9 cellular contexts compared by ENCODE assay signal in genomic region chr11:65226103-65226442, GRCh38. TPM values are rescaled to one million over a fixed set of nuclear protein-coding genes. Genes with fewer than 3 reads are reported as not detected.
DNase-seq lines count a peak whose midpoint lies in the region; ATAC-seq and TF ChIP-seq lines count a peak whose summit lies in the region.
"Had no signal": no experiment of that assay in that cellular context is flagged by ENCODE, and none has a peak within 500 bp of the region (broad histone marks: within the 10 kb centered on the region; RNA-seq: fewer than 3 reads in every experiment).

No MANE protein-coding gene starts in this region.

- H3K36me3 Mint-ChIP-seq in MCF 10A (ENCODE audit: insufficient read depth, unreplicated experiment): no peaks in the 10 kb centered on the region

- H3K4me3 ChIP-seq in right atrium auricular region: peak overlapping the region; percentile 28 to 50
- H3K4me3 ChIP-seq in mesodermal cell (ENCODE audit: extremely low read depth, insufficient read depth, low read length, poor library complexity, severe bottlenecking): peak overlapping the region; percentile 16
- peak overlapping the region; percentile 39 to 50 for H3K4me3 ChIP-seq in vagina

- intact Hi-C loops in Right ventricle myocardium inferior (cut with DNase I): no loop called here
- intact Hi-C loops in MCF 10A (cut with micrococcal nuclease): no loop called here
- intact Hi-C loops in vagina (cut with DNase I): no loop called here

- BruUV-seq in MCF 10A (replicated peaks; lab: Mats Ljungman, UMichigan): no TSS peak

- H3K4me1 ChIP-seq in right atrium auricular region (peaks cover 0 to 14% of the 10 kb centered on the region in 2 donors), mesodermal cell (ENCODE audit: control insufficient read depth, insufficient read depth, low read length, poor library complexity, severe bottlenecking) (peaks cover 8% of the 10 kb centered on the region), vagina (peaks cover 18% of the 10 kb centered on the region)

- peak overlapping the region in 1 of 2 donors; percentile 37 for H3K27ac ChIP-seq in right atrium auricular region
- no peak overlapping the region for H3K27ac ChIP-seq in mesodermal cell (ENCODE audit: low read depth, low read length, severe bottlenecking)
- H3K27ac ChIP-seq in vagina: peak overlapping the region; percentile 63

- H3K27me3 Mint-ChIP-seq in MCF 10A (ENCODE audit: insufficient read depth, unreplicated experiment): no peaks in the 10 kb centered on the region

- H3K9me3 Mint-ChIP-seq in MCF 10A (ENCODE audit: unreplicated experiment): peaks cover 8% of the 10 kb centered on the region

- ATAC-seq in Right ventricle myocardium inferior: no peak
- ATAC-seq in GM19463 (IDR thresholded peaks at IDR 0.05; ENCODE audit: unreplicated experiment): no peak

- no peak for DNase-seq in right atrium auricular region (ENCODE audit: low spot score)
- no peak for DNase-seq in Right ventricle myocardium inferior (ENCODE audit: missing footprints)
- DNase-seq in MCF 10A (ENCODE audit: unreplicated experiment): no peak
- no peak for DNase-seq in vagina (ENCODE audit: extremely low spot score in 2 of 2)
- DNase-seq in UCSD-AML1 (lab: John Stamatoyannopoulos, UW; ENCODE audit: unreplicated experiment): no peak
- no peak for DNase-seq in NCI-H1105 (lab: John Stamatoyannopoulos, UW)

- POLR2A ChIA-PET in MCF 10A (lab: Yijun Ruan, JAX): interaction anchor here (0.6 to 2.3 kb wide), 10 partner anchors 24 to 164 kb away, joined by 3 to 15 read pairs (median 8); partner anchors contain the start of genes CAPN1, CDC42EP2, FAU and MRPL49

- peak overlapping the region; percentile 71 for H3K4me3 Mint-ChIP-seq in MCF 10A (ENCODE audit: unreplicated experiment)

- H3K27ac Mint-ChIP-seq in MCF 10A (ENCODE audit: low read depth, unreplicated experiment): no peak overlapping the region

- CTCF ChIA-PET in MCF 10A (lab: Yijun Ruan, JAX): interaction anchor here (0.5 to 2.9 kb wide), 11 partner anchors 11 to 105 kb away, joined by 3 to 17 read pairs (median 4); partner anchors contain the start of gene CDC42EP2

- H3K4me1 Mint-ChIP-seq in MCF 10A (ENCODE audit: insufficient read depth, unreplicated experiment): peaks cover 5% of the 10 kb centered on the region

- no peaks in the 10 kb centered on the region for H3K36me3 ChIP-seq in right atrium auricular region
- H3K36me3 ChIP-seq in mesodermal cell (ENCODE audit: control insufficient read depth, insufficient read depth, low read length): no peaks in the 10 kb centered on the region
- no peaks in the 10 kb centered on the region for H3K36me3 ChIP-seq in vagina

- TF ChIP-seq CTCF in right atrium auricular region (IDR thresholded peaks at IDR 0.05) (no peak), MCF 10A (IDR thresholded peaks at IDR 0.05; ENCODE audit: unreplicated experiment) (no peak), vagina (IDR thresholded peaks at IDR 0.05) (no peak)

- no peak for TF ChIP-seq POLR2A in vagina (IDR thresholded peaks at IDR 0.05)

- no peaks in the 10 kb centered on the region for H3K9me3 ChIP-seq in right atrium auricular region
- no peaks in the 10 kb centered on the region for H3K9me3 ChIP-seq in mesodermal cell (ENCODE audit: control insufficient read depth, low read length)
- H3K9me3 ChIP-seq in vagina: no peaks in the 10 kb centered on the region

- no peaks in the 10 kb centered on the region for H3K27me3 ChIP-seq in right atrium auricular region
- H3K27me3 ChIP-seq in vagina: no peaks in the 10 kb centered on the region

- WGBS in mesodermal cell (ENCODE audit: insufficient coverage in 2 of 2), 2 experiments: 90 to 93% methylated on average over 2 to 7 of the region's 7 CpGs

RNA-seq across cellular contexts. Expression of gene POLA2, which starts 35.7 kb away (rescaled TPM):
- total RNA-seq in right atrium auricular region (10 to 100 TPM in 1 of 2 donors, 1 to 10 TPM in 1; 4.5 to 12.4 TPM), Right ventricle myocardium inferior (2.9 TPM), MCF 10A (2022) (8.8 and 10.3 TPM in 2 replicates), vagina (9.6 TPM)
- polyA plus RNA-seq in mesodermal cell (2013, experiment 1 of 2): 26.9 TPM
- 25.7 TPM for polyA plus RNA-seq in mesodermal cell (2013, experiment 2 of 2)

RNA-seq across cellular contexts. Expression of gene CAPN1, which starts 44.3 kb away (rescaled TPM):
- total RNA-seq in right atrium auricular region (10 to 100 TPM; 89.9 to 93.0 TPM), Right ventricle myocardium inferior (82.9 TPM), MCF 10A (2022) (111 and 117 TPM in 2 replicates), vagina (302 TPM)
- polyA plus RNA-seq in mesodermal cell (2013, experiment 1 of 2): 108 TPM
- 98.8 TPM for polyA plus RNA-seq in mesodermal cell (2013, experiment 2 of 2)

RNA-seq across cellular contexts. Expression of gene SPDYC, which starts 56.0 kb away (rescaled TPM):
- total RNA-seq in right atrium auricular region (not detected), Right ventricle myocardium inferior (not detected), MCF 10A (2022) (not detected in 2 replicates), vagina (not detected)
- polyA plus RNA-seq in mesodermal cell (2013, experiment 1 of 2): not detected
- polyA plus RNA-seq in mesodermal cell (2013, experiment 2 of 2): not detected
- total RNA-seq: Daoy had no signal
